In the genomic region with DNA sequence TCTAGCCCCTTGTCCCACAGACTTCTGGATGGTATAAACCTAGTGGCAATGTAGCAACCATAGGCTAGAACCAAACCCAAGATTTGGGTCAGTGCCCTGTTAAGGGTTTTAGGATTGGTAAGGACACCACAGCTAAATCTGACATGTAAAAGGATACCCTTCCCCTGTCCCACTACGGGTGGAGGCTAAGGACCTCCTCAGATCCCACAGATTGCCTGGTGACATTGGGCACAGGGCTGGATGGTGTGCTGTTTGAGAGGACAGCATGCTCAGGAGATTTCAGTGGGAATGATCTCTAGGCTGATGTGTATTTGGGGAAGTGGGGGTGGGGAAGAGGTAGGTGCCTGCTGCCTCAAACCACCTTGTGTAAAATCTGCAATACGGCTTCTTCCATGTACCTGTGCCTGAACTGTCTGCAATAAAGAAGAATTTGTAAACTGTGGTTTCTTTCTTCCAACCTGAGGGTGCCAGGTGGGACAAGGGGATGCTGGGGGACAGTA, we compare ENCODE assay signal across 8 cellular contexts. TPM values are rescaled to one million over a fixed set of nuclear protein-coding genes. Genes with fewer than 3 reads are reported as not detected.
A peak's percentile ranks its signal among the peaks of the same experiment; 100 is the strongest.
DNase-seq lines count a peak whose midpoint lies in the region; ATAC-seq and TF ChIP-seq lines count a peak whose summit lies in the region.

No MANE protein-coding gene starts in this region.

- H3K9ac ChIP-seq in neural cell (ENCODE audit: low read length): peak overlapping the region; percentile 88

- H3K4me2 ChIP-seq in neural cell (ENCODE audit: low read length): peak overlapping the region; percentile 72

- peaks cover 27% of the 10 kb centered on the region for H3K4me1 Mint-ChIP-seq in chondrocyte (ENCODE audit: low read depth)

- peak overlapping the region; percentile 87 for H3K4me3 Mint-ChIP-seq in chondrocyte (ENCODE audit: unreplicated experiment)

- peaks cover 21% of the 10 kb centered on the region for H3K36me3 Mint-ChIP-seq in chondrocyte (ENCODE audit: low read depth)

- H3K4me1 ChIP-seq in aorta (ENCODE audit: control insufficient read depth in 1 of 2, insufficient read depth in 2 of 2, low read length in 2 of 2): peaks cover 0 to 2% of the 10 kb centered on the region in 2 donors

- H3F3A ChIP-seq in neural cell (ENCODE audit: insufficient read depth, low read length, poor library complexity, severe bottlenecking): no peaks in the 10 kb centered on the region

- no peaks in the 10 kb centered on the region for H4K20me1 ChIP-seq in neural cell (ENCODE audit: insufficient read depth)

- H3K27ac Mint-ChIP-seq in chondrocyte (ENCODE audit: unreplicated experiment): peak overlapping the region; percentile 77

- H3K4me3 ChIP-seq in LNCaP clone FGC (ENCODE audit: low read depth, low read length) (peak overlapping the region; percentile 85), neural cell (ENCODE audit: low read length) (peak overlapping the region; percentile 87), aorta (ENCODE audit: low read length in 2 of 2) (no peak overlapping the region)

- 47 to 61% methylated on average over 2 of the region's 2 CpGs for WGBS in aorta, 2 donors

- no peaks in the 10 kb centered on the region for H3K27me3 ChIP-seq in neural cell (ENCODE audit: insufficient read depth, low read depth, low read length)
- no peaks in the 10 kb centered on the region for H3K27me3 ChIP-seq in aorta (ENCODE audit: control insufficient read depth in 1 of 2, insufficient read depth in 2 of 2, low read length in 1 of 2)

- no peak for TF ChIP-seq RAD21 in neural cell (conservative IDR thresholded peaks at IDR 0.05)

- TF ChIP-seq EP300 in neural cell (conservative IDR thresholded peaks at IDR 0.05; ENCODE audit: poor library complexity, severe bottlenecking): no peak

- H3K36me3 ChIP-seq in neural cell (ENCODE audit: insufficient read depth, low read length) (no peaks in the 10 kb centered on the region), aorta (ENCODE audit: control insufficient read depth in 1 of 2, insufficient read depth in 2 of 2, low read length in 1 of 2) (peaks cover 3 to 9% of the 10 kb centered on the region in 2 donors)

- H3K9me3 Mint-ChIP-seq in chondrocyte (ENCODE audit: low read depth): no peaks in the 10 kb centered on the region

- intact Hi-C loops in aorta (cut with DNase I): no loop called here

- no peak overlapping the region for H2AFZ ChIP-seq in neural cell (ENCODE audit: low read depth, low read length)

- ATAC-seq in aorta (ENCODE audit: low FRiP score): no peak
- no peak for ATAC-seq in esophagus mucosa

- H3K9me3 ChIP-seq in neural cell (ENCODE audit: low read length) (no peaks in the 10 kb centered on the region), aorta (ENCODE audit: control insufficient read depth, low read length) (no peaks in the 10 kb centered on the region)

- H3K27ac ChIP-seq in C4-2B: peak overlapping the region; percentile 89
- peak overlapping the region; percentile 60 for H3K27ac ChIP-seq in neural cell (ENCODE audit: low read length)
- peak overlapping the region in 1 of 2 donors; percentile 45 for H3K27ac ChIP-seq in aorta (ENCODE audit: low read depth in 1 of 2, low read length in 2 of 2)

- TF ChIP-seq CTCF in C4-2B (conservative IDR thresholded peaks at IDR 0.05): no peak
- no peak for TF ChIP-seq CTCF in LNCaP clone FGC (IDR thresholded peaks at IDR 0.05; ENCODE audit: control insufficient read depth, extremely low read depth, insufficient read depth)
- TF ChIP-seq CTCF in chondrocyte (IDR thresholded peaks at IDR 0.05): no peak
- no peak for TF ChIP-seq CTCF in neural cell (IDR thresholded peaks at IDR 0.05; ENCODE audit: poor library complexity, severe bottlenecking)

- H3K9me2 ChIP-seq in neural cell (ENCODE audit: insufficient read depth, low read length): no peaks in the 10 kb centered on the region

- H3K27me3 Mint-ChIP-seq in chondrocyte (ENCODE audit: low read depth): no peaks in the 10 kb centered on the region

- peaks cover 26% of the 10 kb centered on the region for H3K79me2 ChIP-seq in neural cell (replicated peaks; ENCODE audit: insufficient read depth, low read length)

- DNase-seq in LNCaP clone FGC (ENCODE audit: low read depth) (no peak), chondrocyte (ENCODE audit: low spot score) (no peak), aorta (no peak), iPS-NIHi7 (ENCODE audit: extremely low spot score) (no peak)
- no peak for DNase-seq in central memory CD4-positive, alpha-beta T cell

TF ChIP-seq in neural cell, 6 proteins besides CTCF, POLR2A, EP300 and RAD21:
- no peak for TF ChIP-seq MXI1 (conservative IDR thresholded peaks at IDR 0.05; ENCODE audit: poor library complexity, severe bottlenecking)
- TF ChIP-seq POLR2AphosphoS5 (IDR thresholded peaks at IDR 0.05): no peak
- TF ChIP-seq, protein P1, sequence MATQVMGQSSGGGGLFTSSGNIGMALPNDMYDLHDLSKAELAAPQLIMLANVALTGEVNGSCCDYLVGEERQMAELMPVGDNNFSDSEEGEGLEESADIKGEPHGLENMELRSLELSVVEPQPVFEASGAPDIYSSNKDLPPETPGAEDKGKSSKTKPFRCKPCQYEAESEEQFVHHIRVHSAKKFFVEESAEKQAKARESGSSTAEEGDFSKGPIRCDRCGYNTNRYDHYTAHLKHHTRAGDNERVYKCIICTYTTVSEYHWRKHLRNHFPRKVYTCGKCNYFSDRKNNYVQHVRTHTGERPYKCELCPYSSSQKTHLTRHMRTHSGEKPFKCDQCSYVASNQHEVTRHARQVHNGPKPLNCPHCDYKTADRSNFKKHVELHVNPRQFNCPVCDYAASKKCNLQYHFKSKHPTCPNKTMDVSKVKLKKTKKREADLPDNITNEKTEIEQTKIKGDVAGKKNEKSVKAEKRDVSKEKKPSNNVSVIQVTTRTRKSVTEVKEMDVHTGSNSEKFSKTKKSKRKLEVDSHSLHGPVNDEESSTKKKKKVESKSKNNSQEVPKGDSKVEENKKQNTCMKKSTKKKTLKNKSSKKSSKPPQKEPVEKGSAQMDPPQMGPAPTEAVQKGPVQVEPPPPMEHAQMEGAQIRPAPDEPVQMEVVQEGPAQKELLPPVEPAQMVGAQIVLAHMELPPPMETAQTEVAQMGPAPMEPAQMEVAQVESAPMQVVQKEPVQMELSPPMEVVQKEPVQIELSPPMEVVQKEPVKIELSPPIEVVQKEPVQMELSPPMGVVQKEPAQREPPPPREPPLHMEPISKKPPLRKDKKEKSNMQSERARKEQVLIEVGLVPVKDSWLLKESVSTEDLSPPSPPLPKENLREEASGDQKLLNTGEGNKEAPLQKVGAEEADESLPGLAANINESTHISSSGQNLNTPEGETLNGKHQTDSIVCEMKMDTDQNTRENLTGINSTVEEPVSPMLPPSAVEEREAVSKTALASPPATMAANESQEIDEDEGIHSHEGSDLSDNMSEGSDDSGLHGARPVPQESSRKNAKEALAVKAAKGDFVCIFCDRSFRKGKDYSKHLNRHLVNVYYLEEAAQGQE (IDR thresholded peaks at IDR 0.05; ENCODE audit: borderline replicate concordance): no peak
- no peak for TF ChIP-seq EZH2 (IDR thresholded peaks at IDR 0.05; ENCODE audit: borderline replicate concordance, insufficient read depth, low read length, poor library complexity, severe bottlenecking)
- no peak for TF ChIP-seq SMC3 (conservative IDR thresholded peaks at IDR 0.05; ENCODE audit: poor library complexity)
- no peak for TF ChIP-seq TAF1 (IDR thresholded peaks at IDR 0.05; ENCODE audit: low read depth)

RNA-seq across cellular contexts. Expression of a gene that starts 0.7 kb away (rescaled TPM):
- total RNA-seq in chondrocyte (67.6 to 77.2 TPM (median 67.9 TPM) in 3 replicates), aorta (10 to 100 TPM; 46.9 to 53.2 TPM), esophagus mucosa (32.7 TPM)
- polyA plus RNA-seq in neural cell (66.0 and 81.7 TPM in 2 replicates), aorta (10 to 100 TPM; 14.4 to 66.4 TPM)
- 65.9 and 83.8 TPM in 2 replicates for polyA minus RNA-seq in neural cell

RNA-seq across cellular contexts. Expression of a gene that starts 12.5 kb away (rescaled TPM):
- total RNA-seq in chondrocyte: 0.57 TPM in 1 of 3 replicates, not detected in the others
- 2.2 TPM in 1 of 2 replicates, not detected in the other for polyA plus RNA-seq in neural cell
- not detected in 2 replicates for polyA minus RNA-seq in neural cell
- total RNA-seq in aorta: 1 to 10 TPM in 1 of 2 donors, not detected in 1; 2.1 TPM
- polyA plus RNA-seq in aorta: 1 to 10 TPM; 1.5 to 3.2 TPM
- not detected for total RNA-seq in esophagus mucosa

RNA-seq across cellular contexts. Expression of a gene that starts 20.9 kb away (rescaled TPM):
- total RNA-seq in chondrocyte (33.1 to 38.9 TPM (median 35.9 TPM) in 3 replicates), aorta (10 to 100 TPM; 29.6 to 30.4 TPM), esophagus mucosa (15.5 TPM)
- polyA plus RNA-seq in neural cell (3.8 and 8.1 TPM in 2 replicates), aorta (10 to 100 TPM; 15.2 to 16.2 TPM)
- polyA minus RNA-seq in neural cell: 14.2 and 17.5 TPM in 2 replicates

RNA-seq across cellular contexts. Expression of a gene that starts 24.7 kb away (rescaled TPM):
- total RNA-seq in chondrocyte: 50.5 to 58.3 TPM (median 52.8 TPM) in 3 replicates
- polyA plus RNA-seq in neural cell: 104 and 135 TPM in 2 replicates
- polyA minus RNA-seq in neural cell: 28.1 and 32.1 TPM in 2 replicates
- 10 to 100 TPM; 39.8 to 57.9 TPM for total RNA-seq in aorta
- polyA plus RNA-seq in aorta: 100 to 1,000 TPM in 1 of 2 donors, 10 to 100 TPM in 1; 28.3 to 168 TPM
- 16.5 TPM for total RNA-seq in esophagus mucosa

RNA-seq across cellular contexts. Expression of a gene that starts 25.4 kb away (rescaled TPM):
- total RNA-seq in chondrocyte (131 to 147 TPM (median 135 TPM) in 3 replicates), aorta (10 to 100 TPM; 80.7 to 88.2 TPM), esophagus mucosa (65.2 TPM)
- polyA plus RNA-seq in neural cell (98.6 and 144 TPM in 2 replicates), aorta (100 to 1,000 TPM in 1 of 2 donors, 10 to 100 TPM in 1; 95.4 to 130 TPM)
- 119 and 158 TPM in 2 replicates for polyA minus RNA-seq in neural cell

Comparison
In these comparisons a context has a peak if more than half of its experiments do, and no peak if none do; other contexts are left out.
1. H3K4me3 ChIP-seq: peak in LNCaP clone FGC (single experiment) and neural cell (single experiment); none in aorta (0 of 2).